1 cellular context compared by ENCODE assay signal in genomic region chr17:75754378-75755204, GRCh38.
TF ChIP-seq lines count a peak whose summit lies in the region.

No MANE protein-coding gene starts in this region.

TF ChIP-seq in H1, 55 proteins besides CTCF, POLR2A, EP300 and RAD21:
- no peak for TF ChIP-seq HDAC6 (IDR thresholded peaks at IDR 0.05; ENCODE audit: low read depth, low read length)
- TF ChIP-seq POLR2AphosphoS5 (IDR thresholded peaks at IDR 0.05; ENCODE audit: low read depth, low read length): no peak
- TF ChIP-seq E2F6 (IDR thresholded peaks at IDR 0.05): no peak
- TF ChIP-seq USF2 (IDR thresholded peaks at IDR 0.05; ENCODE audit: low read length): no peak
- TF ChIP-seq BCL11A (IDR thresholded peaks at IDR 0.05; ENCODE audit: low read depth in 2 of 2, low read length in 2 of 2): no peak
- no peak for TF ChIP-seq TEAD4 (IDR thresholded peaks at IDR 0.05; ENCODE audit: low read depth, low read length)
- TF ChIP-seq RXRA (IDR thresholded peaks at IDR 0.05; ENCODE audit: insufficient read depth, low read depth, low read length): no peak
- no peak for TF ChIP-seq CHD2 (IDR thresholded peaks at IDR 0.05; ENCODE audit: low read length)
- no peak for TF ChIP-seq RBBP5 (IDR thresholded peaks at IDR 0.05; ENCODE audit: borderline replicate concordance, low read depth, low read length)
- TF ChIP-seq CHD1 (IDR thresholded peaks at IDR 0.05; ENCODE audit: low read depth, low read length): no peak
- TF ChIP-seq HDAC2 (IDR thresholded peaks at IDR 0.05; ENCODE audit: borderline replicate concordance in 1 of 2, low read depth in 2 of 2, low read length in 2 of 2): no peak
